ENCODE assay signal across 9 cellular contexts in the genomic region with DNA sequence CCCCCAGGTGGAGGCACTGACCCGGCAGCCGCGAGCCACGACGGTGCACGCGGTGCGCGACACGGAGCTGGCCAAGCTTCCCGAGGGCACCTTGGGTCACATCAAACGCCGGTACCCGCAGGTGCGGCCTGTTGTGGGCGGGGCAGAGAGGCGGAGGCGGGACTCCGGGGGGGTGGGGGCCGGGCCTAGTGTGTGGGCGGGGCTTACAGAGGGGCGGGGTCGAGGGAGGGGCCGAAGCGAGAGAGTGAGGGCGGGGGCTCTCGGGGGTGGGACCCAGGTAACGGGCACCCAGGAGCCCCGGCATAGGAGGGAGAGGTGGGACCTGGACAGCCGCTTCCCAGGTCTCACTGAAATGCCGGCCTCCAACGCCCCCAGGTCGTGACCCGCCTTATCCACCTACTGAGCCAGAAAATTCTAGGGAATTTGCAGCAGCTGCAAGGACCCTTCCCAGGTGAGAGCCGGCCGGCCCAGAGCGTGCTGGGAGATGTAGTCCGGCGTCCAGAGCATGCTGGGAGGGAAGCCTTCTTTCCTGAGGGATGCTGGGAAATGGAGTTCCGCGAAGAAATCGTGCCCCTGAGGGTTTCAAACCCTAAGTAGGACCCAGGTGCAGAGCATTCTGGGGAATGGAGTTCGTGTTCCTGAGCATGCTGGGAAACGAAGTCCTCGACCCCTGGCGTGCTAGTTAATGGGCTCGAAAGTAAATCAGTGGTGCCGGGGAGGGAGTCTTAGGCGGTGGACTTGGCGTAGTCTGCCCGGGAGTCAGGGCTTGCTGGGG. TPM values are rescaled to one million over a fixed set of nuclear protein-coding genes. Genes with fewer than 3 reads are reported as not detected.
DNase-seq lines count a peak whose midpoint lies in the region; ATAC-seq, FAIRE-seq and TF ChIP-seq lines count a peak whose summit lies in the region.
"Had no signal": no experiment of that assay in that cellular context is flagged by ENCODE, and none has a peak within 500 bp of the region (broad histone marks: within the 10 kb centered on the region; RNA-seq: fewer than 3 reads in every experiment).

No MANE protein-coding gene starts in this region.

- ATAC-seq in GM19328 (IDR thresholded peaks at IDR 0.05; ENCODE audit: unreplicated experiment) (no peak), HG02852 (IDR thresholded peaks at IDR 0.05; ENCODE audit: unreplicated experiment) (no peak)

- no peaks in the 10 kb centered on the region for H3K9me3 ChIP-seq in kidney (ENCODE audit: control insufficient read depth in 1 of 2, low read length in 2 of 2)

- peak; percentile 49 for DNase-seq in DMS53 (lab: John Stamatoyannopoulos, UW)
- DNase-seq in DMS53 treated with DMSO at 0.1 percent for 48 hours (lab: John Stamatoyannopoulos, UW; ENCODE audit: unreplicated experiment): no peak
- DNase-seq in NCI-H526 (lab: John Stamatoyannopoulos, UW): peak; percentile 54 to 68
- peak; percentile 49 to 85 for DNase-seq in cerebellar nuclear complex (lab: John Stamatoyannopoulos, UW)
- peak; percentile 92 for DNase-seq in kidney
- DNase-seq in stimulated activated CD4-positive, alpha-beta T cell treated with anti-CD3 and anti-CD28 coated beads, Interleukin-4, amount 100 ng/mL, for 4 hours: peak; percentile 19 to 24

- peak overlapping the region; percentile 34 to 42 for H3K4me3 ChIP-seq in kidney (ENCODE audit: low read length in 2 of 2)

- no peak for FAIRE-seq in kidney (lab: Jason Lieb, UNC)
- FAIRE-seq: A204.1 had no signal

- no peak for TF ChIP-seq CTCF in kidney (IDR thresholded peaks at IDR 0.05; ENCODE audit: borderline replicate concordance, extremely low read depth, insufficient read depth)

- H3K36me3 ChIP-seq in kidney (ENCODE audit: control insufficient read depth in 1 of 2, insufficient read depth in 2 of 2, low read length in 2 of 2): peaks cover under 1% of the 10 kb centered on the region in 2 donors

- H3K27ac ChIP-seq in kidney (ENCODE audit: low read depth in 2 of 2, low read length in 2 of 2): no peak overlapping the region

- intact Hi-C loops in kidney (cut with DNase I): no loop called here

- no peaks in the 10 kb centered on the region for H3K4me1 ChIP-seq in kidney (ENCODE audit: control insufficient read depth in 1 of 2, insufficient read depth in 1 of 2, low read depth in 1 of 2, low read length in 2 of 2)

- no peak overlapping the region for H3K9ac ChIP-seq in kidney (ENCODE audit: low read length in 2 of 2)

RNA-seq across cellular contexts. Expression of gene PNPLA6, which starts 15.7 kb away (rescaled TPM):
- total RNA-seq in kidney: 101 TPM
- 80.9 TPM for polyA plus RNA-seq in kidney (ENCODE audit: insufficient read depth, low read depth, low replicate concordance)

RNA-seq across cellular contexts. Expression of gene MCOLN1, which starts 28.8 kb away (rescaled TPM):
- total RNA-seq in kidney: 24.0 TPM
- polyA plus RNA-seq in kidney (ENCODE audit: insufficient read depth, low read depth, low replicate concordance): 25.7 TPM

RNA-seq across cellular contexts. Expression of gene ZNF358, which starts 35.3 kb away (rescaled TPM):
- total RNA-seq in kidney: 39.1 TPM
- polyA plus RNA-seq in kidney (ENCODE audit: insufficient read depth, low read depth, low replicate concordance): 79.1 TPM

RNA-seq across cellular contexts. Expression of gene CAMSAP3, which starts 44.5 kb away (rescaled TPM):
- 18.5 TPM for total RNA-seq in kidney
- 19.3 TPM for polyA plus RNA-seq in kidney (ENCODE audit: insufficient read depth, low read depth, low replicate concordance)
